Comparison of ENCODE assay signal across 17 cellular contexts in genomic region chr1:157925419-157926166, GRCh38.
"Had no signal": no experiment of that assay in that cellular context is flagged by ENCODE, and none has a peak within 500 bp of the region (broad histone marks: within the 10 kb centered on the region; RNA-seq: fewer than 3 reads in every experiment).

No MANE protein-coding gene starts in this region.

- H3K4me3 ChIP-seq: lung, neural progenitor cell, sigmoid colon, smooth muscle cell, stomach, suprapubic skin, transverse colon, uterus had no signal

- H3K9me3 ChIP-seq: sigmoid colon, stomach, suprapubic skin, transverse colon, uterus had no signal

- H3K4me1 ChIP-seq: neural progenitor cell, sigmoid colon, stomach, suprapubic skin, transverse colon, uterus had no signal

- DNase-seq: activated gamma-delta T cell treated with Interleukin-2 at 50 U/mL for 16 hours; activated T-cell treated with anti-CD3 and anti-CD28 coated beads, Interleukin-2, amount 50 U/mL, for 1 hour; effector CD4-positive, alpha-beta T cell; immature natural killer cell; naive thymus-derived CD4-positive, alpha-beta T cell; retina; sigmoid colon; stimulated activated CD4-positive, alpha-beta T cell treated with anti-CD3 and anti-CD28 coated beads, Interleukin-15, amount 100 ng/mL, for 24 hours; stomach; transverse colon; uterus had no signal

- ATAC-seq: left lobe of liver; naive thymus-derived CD4-positive, alpha-beta T cell; stimulated activated memory B cell treated with anti-CD40 and anti-IgM and Interleukin-4, amounts not matched to agents 10 μg/mL and 1 μg/mL and 100 μg/mL, for 72 hours had no signal

- H3K36me3 ChIP-seq: neural progenitor cell, sigmoid colon, stomach, suprapubic skin, transverse colon, uterus had no signal

- H3K9ac ChIP-seq: neural progenitor cell had no signal

- H3K27me3 ChIP-seq: neural progenitor cell, sigmoid colon, stomach, transverse colon, uterus had no signal

- H3K27ac ChIP-seq: neural progenitor cell, sigmoid colon, stomach, suprapubic skin, transverse colon, uterus had no signal

- H3K4me2 ChIP-seq: neural progenitor cell, smooth muscle cell had no signal

- H2AFZ ChIP-seq: neural progenitor cell had no signal
